ENCODE assay signal across 11 cellular contexts in genomic region chr22:47192651-47193437, GRCh38.
DNase-seq lines count a peak whose midpoint lies in the region; ATAC-seq and TF ChIP-seq lines count a peak whose summit lies in the region.
"Had no signal": no experiment of that assay in that cellular context is flagged by ENCODE, and none has a peak within 500 bp of the region (broad histone marks: within the 10 kb centered on the region; RNA-seq: fewer than 3 reads in every experiment).

No MANE protein-coding gene starts in this region.

- no peaks in the 10 kb centered on the region for H3K27me3 ChIP-seq in H7 (ENCODE audit: control insufficient read depth, insufficient read depth, low read length)
- peaks cover 0 to 8% (median 0%) of the 10 kb centered on the region in 3 donors for H3K27me3 ChIP-seq in sigmoid colon
- H3K27me3 ChIP-seq in BE2C: no peaks in the 10 kb centered on the region
- H3K27me3 ChIP-seq: hepatocyte, neutrophil had no signal

- no peaks in the 10 kb centered on the region for H3K9me3 ChIP-seq in sigmoid colon
- H3K9me3 ChIP-seq in BE2C: no peaks in the 10 kb centered on the region
- H3K9me3 ChIP-seq: neutrophil had no signal

- DNase-seq in NCI-H748 (lab: John Stamatoyannopoulos, UW; ENCODE audit: unreplicated experiment) (peak; percentile 54), NCI-H748 treated with DMSO at 0.1 percent for 48 hours (lab: John Stamatoyannopoulos, UW) (no peak), H7 (peak; percentile 50), sigmoid colon (peak; percentile 50), BE2C (no peak), NCI-H2171 treated with DMSO at 0.1 percent for 48 hours (lab: John Stamatoyannopoulos, UW) (no peak)
- peak; percentile 54 for DNase-seq in activated CD8-positive, alpha-beta memory T cell treated with anti-CD3 and anti-CD28 coated beads, Interleukin-2, amount 50 U/mL, for 48 hours

- H3K4me3 ChIP-seq in H7 (ENCODE audit: insufficient read depth, low read depth, low read length) (no peak overlapping the region), sigmoid colon (no peak overlapping the region), BE2C (ENCODE audit: low read depth, low read length) (no peak overlapping the region)
- H3K4me3 ChIP-seq: GM23338, hepatocyte had no signal

- no peak for TF ChIP-seq EP300 in sigmoid colon (IDR thresholded peaks at IDR 0.05)

- H3K36me3 ChIP-seq in H7 (replicated peaks; ENCODE audit: control insufficient read depth, insufficient read depth, low read length) (no peaks in the 10 kb centered on the region), sigmoid colon (no peaks in the 10 kb centered on the region), BE2C (no peaks in the 10 kb centered on the region)
- H3K36me3 ChIP-seq: neutrophil had no signal

- ATAC-seq in HG03095 (IDR thresholded peaks at IDR 0.05; ENCODE audit: unreplicated experiment): no peak
- ATAC-seq: GM23338 had no signal

- WGBS in sigmoid colon, 2 donors: 26 to 72% methylated on average over 32 of the region's 32 CpGs

- no peak for TF ChIP-seq POLR2A in sigmoid colon (IDR thresholded peaks at IDR 0.05)

- TF ChIP-seq CTCF in sigmoid colon (IDR thresholded peaks at IDR 0.05) (no peak), BE2C (IDR thresholded peaks at IDR 0.05; ENCODE audit: low read depth, low read length) (no peak)

- H3K27ac ChIP-seq in sigmoid colon: no peak overlapping the region
- H3K27ac ChIP-seq: hepatocyte, neutrophil had no signal

- intact Hi-C loops in sigmoid colon (cut with DNase I): no loop called here

- peaks cover 0 to 15% (median 5%) of the 10 kb centered on the region in 4 donors for H3K4me1 ChIP-seq in sigmoid colon
- H3K4me1 ChIP-seq in BE2C: no peaks in the 10 kb centered on the region

Comparison
In these comparisons a context has a peak if more than half of its experiments do, and no peak if none do; other contexts are left out.
1. DNase-seq: peak in NCI-H748 (single experiment), H7 (single experiment), activated CD8-positive, alpha-beta memory T cell treated with anti-CD3 and anti-CD28 coated beads, Interleukin-2, amount 50 U/mL, for 48 hours (single experiment) and sigmoid colon (single experiment); none in NCI-H748 treated with DMSO at 0.1 percent for 48 hours (single experiment), BE2C (single experiment) and NCI-H2171 treated with DMSO at 0.1 percent for 48 hours (single experiment).